ENCODE assay signal across 22 cellular contexts in genomic region chr14:89990218-89990617, GRCh38.
"Had no signal": no experiment of that assay in that cellular context is flagged by ENCODE, and none has a peak within 500 bp of the region (broad histone marks: within the 10 kb centered on the region; RNA-seq: fewer than 3 reads in every experiment).

No MANE protein-coding gene starts in this region.

- H3K27me3 ChIP-seq: MG63, SJSA1 had no signal

- H3K27ac ChIP-seq: SJSA1, SK-N-MC had no signal

- DNase-seq: IMR-90, Karpas-422, KG1, MG63, NCI-H1092, NCI-H1105 treated with DMSO at 0.1 percent for 48 hours, NCI-H1417 treated with DMSO at 0.1 percent for 48 hours, NCI-H146, NCI-H1694 treated with DMSO at 0.1 percent for 48 hours, NCI-H1930, NCI-H2081, NCI-H2107, NCI-H2227 treated with DMSO at 0.1 percent for 48 hours, NCI-H524, NCI-H526 treated with DMSO at 0.1 percent for 48 hours, NCI-H774, Right ventricle myocardium superior, RPMI8226, SIG-M5 had no signal

- H3K4me1 ChIP-seq: SJSA1 had no signal

- FAIRE-seq: RCC 7860 had no signal

- H3K9me3 ChIP-seq: MG63, SJSA1 had no signal

- H3K4me3 ChIP-seq: MG63, SJSA1, SK-N-MC had no signal
